In genomic region chr10:10826125-10826524, GRCh38 we compare ENCODE assay signal across 15 cellular contexts.
DNase-seq lines count a peak whose midpoint lies in the region; ATAC-seq and TF ChIP-seq lines count a peak whose summit lies in the region.
"Had no signal": no experiment of that assay in that cellular context is flagged by ENCODE, and none has a peak within 500 bp of the region (broad histone marks: within the 10 kb centered on the region; RNA-seq: fewer than 3 reads in every experiment).

No MANE protein-coding gene starts in this region.

- CTCF ChIA-PET in mammary epithelial cell (lab: Charles Lee; ENCODE audit: low non-redundant PET) = no interaction called here
- CTCF ChIA-PET in CD4-positive, alpha-beta memory T cell (lab: Charles Lee; ENCODE audit: partially characterized antibody) = no interaction called here

- TF ChIP-seq CTCF in right atrium auricular region (IDR thresholded peaks at IDR 0.05) (no peak), heart left ventricle (IDR thresholded peaks at IDR 0.05) (no peak), mammary epithelial cell (conservative IDR thresholded peaks at IDR 0.05 in 1 of 2, IDR thresholded peaks at IDR 0.05 in 1 of 2; ENCODE audit: extremely low read depth in 1 of 2, insufficient read depth in 1 of 2, low read depth in 1 of 2, low read length in 2 of 2) (no peak)

- POLR2A ChIA-PET in CD4-positive, alpha-beta memory T cell (lab: Charles Lee; ENCODE audit: partially characterized antibody) = no interaction called here

- H3K4me3 ChIP-seq in right atrium auricular region (no peak overlapping the region), heart left ventricle (no peak overlapping the region), mammary epithelial cell (replicated peaks in 1 of 3; ENCODE audit: insufficient read depth in 1 of 3, low read depth in 2 of 3, low read length in 3 of 3) (no peak overlapping the region)
- H3K4me3 ChIP-seq in CD4-positive, alpha-beta memory T cell (ENCODE audit: low read length in 2 of 2) = no peak overlapping the region
- H3K4me3 ChIP-seq: MG63, skin epidermis had no signal

- BruUV-seq in mammary epithelial cell (replicated peaks; lab: Mats Ljungman, UMichigan) = no TSS peak

- no peaks in the 10 kb centered on the region for H3K9me3 Mint-ChIP-seq in activated CD4-positive, alpha-beta T cell treated with anti-CD3 and anti-CD28 coated beads, Interleukin-2, amount 10 ng/mL, durations not matched to agents 24 days and 14 days
- no peaks in the 10 kb centered on the region for H3K9me3 Mint-ChIP-seq in CD4-positive, alpha-beta memory T cell
- H3K9me3 Mint-ChIP-seq: activated CD4-positive, alpha-beta memory T cell treated with anti-CD3 and anti-CD28 coated beads, Interleukin-2, amount 10 ng/mL, durations not matched to agents 7 days and 5 days; stimulated activated naive CD8-positive, alpha-beta T cell treated with anti-CD3 and anti-CD28 coated beads, Interleukin-15, Interleukin-2, amounts not matched to agents 100 ng/mL and 50 ng/mL, for 24 hours had no signal

- dilution Hi-C loops in mammary epithelial cell (cut with HindIII; ENCODE audit: low sequenced_read_pairs) = no loop called here

- DNase-seq in right atrium auricular region (ENCODE audit: low spot score) (no peak), heart left ventricle (no peak), mammary epithelial cell (peak; percentile 81), iris pigment epithelial cell (ENCODE audit: low read depth) (peak; percentile 98), germinal center (ENCODE audit: low spot score) (no peak)
- no peak for DNase-seq in stimulated activated CD4-positive, alpha-beta T cell treated with anti-CD3 and anti-CD28 coated beads, Interleukin-2, amount 100 ng/mL, for 24 hours
- DNase-seq in activated CD4-positive, alpha-beta T cell treated with anti-CD3 and anti-CD28 coated beads, Interleukin-2, amount 10 ng/mL, durations not matched to agents 24 days and 14 days = no peak
- no peak for DNase-seq in CD4-positive, alpha-beta memory T cell
- DNase-seq: activated CD4-positive, alpha-beta memory T cell treated with anti-CD3 and anti-CD28 coated beads, Interleukin-2, amount 10 ng/mL, durations not matched to agents 7 days and 5 days; amygdala; effector CD4-positive, alpha-beta T cell; MG63; NCI-H2171 treated with DMSO at 0.1 percent for 48 hours had no signal

- H3K36me3 Mint-ChIP-seq in activated CD4-positive, alpha-beta T cell treated with anti-CD3 and anti-CD28 coated beads, Interleukin-2, amount 10 ng/mL, durations not matched to agents 24 days and 14 days (ENCODE audit: low read depth) = no peaks in the 10 kb centered on the region
- H3K36me3 Mint-ChIP-seq in CD4-positive, alpha-beta memory T cell = peaks cover 0 to under 1% of the 10 kb centered on the region in 2 donors

- no peak for ATAC-seq in heart left ventricle

- H3K4me2 ChIP-seq in mammary epithelial cell (ENCODE audit: insufficient read depth, low read depth, low read length) = no peak overlapping the region

- no peaks in the 10 kb centered on the region for H3K4me1 Mint-ChIP-seq in activated CD4-positive, alpha-beta T cell treated with anti-CD3 and anti-CD28 coated beads, Interleukin-2, amount 10 ng/mL, durations not matched to agents 24 days and 14 days
- no peaks in the 10 kb centered on the region for H3K4me1 Mint-ChIP-seq in CD4-positive, alpha-beta memory T cell
- H3K4me1 Mint-ChIP-seq: activated CD4-positive, alpha-beta memory T cell treated with anti-CD3 and anti-CD28 coated beads, Interleukin-2, amount 10 ng/mL, durations not matched to agents 7 days and 5 days had no signal

- H3K4me1 ChIP-seq in right atrium auricular region (peaks cover 0 to 62% of the 10 kb centered on the region in 2 donors), heart left ventricle (peaks cover 0 to 61% (median 28%) of the 10 kb centered on the region in 12 donors), mammary epithelial cell (ENCODE audit: insufficient read depth, low read length) (peaks cover 18% of the 10 kb centered on the region)
- H3K4me1 ChIP-seq in CD4-positive, alpha-beta memory T cell (ENCODE audit: insufficient read depth, low read length) = no peaks in the 10 kb centered on the region

- H3K4me3 Mint-ChIP-seq in activated CD4-positive, alpha-beta T cell treated with anti-CD3 and anti-CD28 coated beads, Interleukin-2, amount 10 ng/mL, durations not matched to agents 24 days and 14 days = no peak overlapping the region
- no peak overlapping the region for H3K4me3 Mint-ChIP-seq in CD4-positive, alpha-beta memory T cell
- H3K4me3 Mint-ChIP-seq: activated CD4-positive, alpha-beta memory T cell treated with anti-CD3 and anti-CD28 coated beads, Interleukin-2, amount 10 ng/mL, durations not matched to agents 7 days and 5 days; stimulated activated naive CD8-positive, alpha-beta T cell treated with anti-CD3 and anti-CD28 coated beads, Interleukin-15, Interleukin-2, amounts not matched to agents 100 ng/mL and 50 ng/mL, for 24 hours had no signal

- no peak overlapping the region for H2AFZ ChIP-seq in mammary epithelial cell (ENCODE audit: low read depth, low read length)

- 79 to 93% (median 89%) methylated on average over 1 of the region's 1 CpG for WGBS in heart left ventricle, 4 donors
- WGBS in mammary epithelial cell (ENCODE audit: low coverage, missing lambda C conversion rate) = 0% methylated on average over 1 of the region's 1 CpG

- H3K9ac ChIP-seq in mammary epithelial cell (ENCODE audit: insufficient read depth, low read length) = no peak overlapping the region

- peaks cover 6% of the 10 kb centered on the region for H3K27me3 Mint-ChIP-seq in activated CD4-positive, alpha-beta T cell treated with anti-CD3 and anti-CD28 coated beads, Interleukin-2, amount 10 ng/mL, durations not matched to agents 24 days and 14 days
- peaks cover 20 to 22% of the 10 kb centered on the region in 2 donors for H3K27me3 Mint-ChIP-seq in CD4-positive, alpha-beta memory T cell

- H3K27ac Mint-ChIP-seq in activated CD4-positive, alpha-beta T cell treated with anti-CD3 and anti-CD28 coated beads, Interleukin-2, amount 10 ng/mL, durations not matched to agents 24 days and 14 days = no peak overlapping the region
- no peak overlapping the region for H3K27ac Mint-ChIP-seq in CD4-positive, alpha-beta memory T cell
- H3K27ac Mint-ChIP-seq: activated CD4-positive, alpha-beta memory T cell treated with anti-CD3 and anti-CD28 coated beads, Interleukin-2, amount 10 ng/mL, durations not matched to agents 7 days and 5 days; stimulated activated naive CD8-positive, alpha-beta T cell treated with anti-CD3 and anti-CD28 coated beads, Interleukin-15, Interleukin-2, amounts not matched to agents 100 ng/mL and 50 ng/mL, for 24 hours had no signal

- H3K9me3 ChIP-seq in right atrium auricular region (no peaks in the 10 kb centered on the region), heart left ventricle (no peaks in the 10 kb centered on the region), mammary epithelial cell (replicated peaks; ENCODE audit: insufficient read depth, low read length) (no peaks in the 10 kb centered on the region)
- no peaks in the 10 kb centered on the region for H3K9me3 ChIP-seq in CD4-positive, alpha-beta memory T cell (ENCODE audit: control insufficient read depth in 1 of 2, low read length in 2 of 2)
- H3K9me3 ChIP-seq: MG63 had no signal

- H3K27me3 ChIP-seq in right atrium auricular region = no peaks in the 10 kb centered on the region
- no peaks in the 10 kb centered on the region for H3K27me3 ChIP-seq in heart left ventricle
- no peaks in the 10 kb centered on the region for H3K27me3 ChIP-seq in mammary epithelial cell (ENCODE audit: insufficient read depth, low read length)
- no peaks in the 10 kb centered on the region for H3K27me3 ChIP-seq in CD4-positive, alpha-beta memory T cell (ENCODE audit: insufficient read depth, low read length)
- H3K27me3 ChIP-seq: MG63 had no signal

- in situ Hi-C loops in mammary epithelial cell (cut with MboI; ENCODE audit: low sequenced_read_pairs in 2 of 2) = no loop called here

- TF ChIP-seq POLR2A in heart left ventricle (IDR thresholded peaks at IDR 0.05) = no peak

- H3K27ac ChIP-seq in right atrium auricular region (peak overlapping the region; percentile 77 to 87), heart left ventricle (peak overlapping the region in 2 of 12 donors; percentile 82 to 83), mammary epithelial cell (ENCODE audit: insufficient read depth, low read depth, low read length) (no peak overlapping the region)
- no peak overlapping the region for H3K27ac ChIP-seq in CD4-positive, alpha-beta memory T cell (ENCODE audit: low read depth, low read length)

- H4K20me1 ChIP-seq in mammary epithelial cell (ENCODE audit: insufficient read depth, low read length) = no peaks in the 10 kb centered on the region

- intact Hi-C loops in heart left ventricle (cut with DNase I) = loop anchor here in 4 of 10 donors (5.0 to 10.0 kb wide), 2 partner anchors 46 to 89 kb away; no protein-coding TSS in a partner anchor
- intact Hi-C loops in mammary epithelial cell (cut with micrococcal nuclease) = no loop called here
- intact Hi-C loops in activated CD4-positive, alpha-beta T cell treated with anti-CD3 and anti-CD28 coated beads, Interleukin-2, amount 10 ng/mL, durations not matched to agents 24 days and 14 days (cut with micrococcal nuclease) = no loop called here
- intact Hi-C loops in CD4-positive, alpha-beta memory T cell (cut with micrococcal nuclease) = no loop called here

- H3K79me2 ChIP-seq in mammary epithelial cell (ENCODE audit: insufficient read depth, low read length) = no peaks in the 10 kb centered on the region

- H3K36me3 ChIP-seq in right atrium auricular region = no peaks in the 10 kb centered on the region
- no peaks in the 10 kb centered on the region for H3K36me3 ChIP-seq in heart left ventricle
- no peaks in the 10 kb centered on the region for H3K36me3 ChIP-seq in mammary epithelial cell (ENCODE audit: insufficient read depth, low read length)
- H3K36me3 ChIP-seq in CD4-positive, alpha-beta memory T cell (ENCODE audit: insufficient read depth, low read length) = no peaks in the 10 kb centered on the region
- H3K36me3 ChIP-seq: MG63 had no signal

Comparison
In these comparisons a context has a peak if more than half of its experiments do, and no peak if none do; other contexts are left out.
1. DNase-seq: peak in mammary epithelial cell (single experiment) and iris pigment epithelial cell (single experiment); none in right atrium auricular region (single experiment), heart left ventricle (0 of 5), stimulated activated CD4-positive, alpha-beta T cell treated with anti-CD3 and anti-CD28 coated beads, Interleukin-2, amount 100 ng/mL, for 24 hours (0 of 2), activated CD4-positive, alpha-beta T cell treated with anti-CD3 and anti-CD28 coated beads, Interleukin-2, amount 10 ng/mL, durations not matched to agents 24 days and 14 days (single experiment), germinal center (single experiment) and CD4-positive, alpha-beta memory T cell (0 of 5).
2. H3K27ac ChIP-seq: peak in right atrium auricular region (2 of 2); none in mammary epithelial cell (single experiment) and CD4-positive, alpha-beta memory T cell (single experiment).